ENCODE assay signal across 8 cellular contexts in the genomic region with DNA sequence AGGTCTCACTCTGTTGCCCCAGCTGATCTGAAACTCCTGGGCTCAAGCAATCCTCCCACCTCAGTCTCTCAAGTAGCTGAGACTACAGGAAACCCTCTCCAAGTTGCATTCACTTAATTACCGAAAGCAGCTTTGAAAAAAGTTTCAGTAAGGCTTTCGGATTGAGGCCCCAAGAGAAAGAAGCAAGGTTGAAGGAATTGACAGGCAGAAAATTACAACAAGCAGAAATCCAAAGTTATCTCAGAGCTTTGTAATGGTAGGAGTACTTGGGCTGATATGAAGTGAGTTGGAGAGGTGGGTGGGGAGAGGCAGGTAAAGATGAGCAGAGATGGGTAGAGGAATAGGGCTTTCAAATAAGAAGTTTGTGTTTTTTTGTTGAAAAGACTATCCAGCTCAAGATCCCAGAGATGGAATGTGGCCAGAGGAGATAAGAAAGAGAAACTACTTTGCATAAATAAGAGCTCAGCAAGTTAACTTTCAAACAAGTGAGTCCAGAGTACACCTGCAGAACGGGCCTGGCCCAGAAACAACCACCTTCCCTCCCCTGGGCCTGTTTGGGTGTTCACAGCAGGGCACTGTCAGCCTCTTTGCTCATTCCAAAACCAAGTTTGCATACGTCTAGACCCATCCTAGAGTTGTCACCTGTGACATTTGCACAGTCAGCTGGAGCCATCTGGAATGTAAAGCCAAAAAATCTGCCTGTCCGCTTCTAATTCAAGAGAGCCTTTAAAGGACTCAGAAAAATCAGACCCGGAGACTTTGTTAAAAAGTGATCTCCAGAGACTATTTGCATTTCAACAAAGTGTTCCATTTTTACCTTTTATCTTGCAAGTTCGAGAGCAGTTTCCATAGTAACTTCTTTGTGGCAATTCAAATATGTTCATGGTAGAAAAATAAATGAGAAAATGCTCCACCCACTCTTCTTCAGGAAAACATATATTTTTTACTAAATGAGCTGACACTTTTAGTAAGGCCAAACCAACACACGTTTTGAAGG. TPM values are rescaled to one million over a fixed set of nuclear protein-coding genes. Genes with fewer than 3 reads are reported as not detected.
DNase-seq lines count a peak whose midpoint lies in the region; ATAC-seq lines count a peak whose summit lies in the region.

No MANE protein-coding gene starts in this region.

- H3K14ac ChIP-seq in mesenchymal stem cell (ENCODE audit: low read length in 2 of 2), result no peak overlapping the region

- no peak overlapping the region for H2BK120ac ChIP-seq in mesenchymal stem cell (ENCODE audit: low read depth, low read length)

- H3K36me3 Mint-ChIP-seq in memory B cell, result peaks cover 2% of the 10 kb centered on the region

- WGBS in HUES64, result 68% methylated on average over 8 of the region's 8 CpGs
- WGBS in mesenchymal stem cell, result 80% methylated on average over 7 of the region's 8 CpGs

- no peak overlapping the region for H3K4me3 ChIP-seq in HUES64 (ENCODE audit: low read length)
- no peak overlapping the region for H3K4me3 ChIP-seq in mesenchymal stem cell (ENCODE audit: insufficient read depth in 1 of 2, low read depth in 1 of 2, low read length in 2 of 2)

- H3K27ac ChIP-seq in HUES64 (ENCODE audit: low read depth, low read length), result peak overlapping the region; percentile 8; the same call in 1 of the 2 replicates
- H3K27ac ChIP-seq in mesenchymal stem cell (ENCODE audit: low read length, poor library complexity, severe bottlenecking), result no peak overlapping the region

- H4K8ac ChIP-seq in mesenchymal stem cell (ENCODE audit: low read length), result no peak overlapping the region

- H3K27me3 Mint-ChIP-seq in memory B cell, result no peaks in the 10 kb centered on the region

- no peak overlapping the region for H2AFZ ChIP-seq in mesenchymal stem cell (ENCODE audit: low read depth, low read length)

- no peak overlapping the region for H3K23ac ChIP-seq in mesenchymal stem cell (ENCODE audit: low read length in 2 of 2)

- no peak overlapping the region for H3K18ac ChIP-seq in mesenchymal stem cell (ENCODE audit: low read depth in 1 of 2, low read length in 2 of 2)

- no peak overlapping the region for H2AK5ac ChIP-seq in mesenchymal stem cell (ENCODE audit: low read length, severe bottlenecking)

- H3K4me2 ChIP-seq in mesenchymal stem cell (ENCODE audit: low read length, poor library complexity, severe bottlenecking), result no peak overlapping the region

- no peak overlapping the region for H4K91ac ChIP-seq in mesenchymal stem cell (ENCODE audit: low read length)

- H2BK15ac ChIP-seq in mesenchymal stem cell (ENCODE audit: low read depth, poor library complexity, severe bottlenecking), result no peak overlapping the region

- H3K27me3 ChIP-seq in HUES64 (ENCODE audit: insufficient read depth, low read length) (no peaks in the 10 kb centered on the region), mesenchymal stem cell (ENCODE audit: control insufficient read depth in 1 of 2, insufficient read depth in 1 of 2, low read length in 2 of 2) (no peaks in the 10 kb centered on the region)

- DNase-seq in memory B cell (ENCODE audit: low spot score in 2 of 2) (peak in 1 of 2 donors; percentile 7), NCI-H82 (lab: John Stamatoyannopoulos, UW) (no peak), retina (no peak), mesenchymal stem cell (no peak), NCI-H2029 (lab: John Stamatoyannopoulos, UW) (no peak)

- H3K36me3 ChIP-seq in HUES64 (ENCODE audit: insufficient read depth, low read length) (peaks cover 7% of the 10 kb centered on the region), mesenchymal stem cell (ENCODE audit: control insufficient read depth in 1 of 2, insufficient read depth in 2 of 2, low read depth in 1 of 2, low read length in 2 of 2) (no peaks in the 10 kb centered on the region)

- no peak overlapping the region for H3K9ac ChIP-seq in HUES64 (ENCODE audit: low read depth, low read length)
- H3K9ac ChIP-seq in mesenchymal stem cell (ENCODE audit: low read length), result no peak overlapping the region

- H3K27ac Mint-ChIP-seq in memory B cell, result peak overlapping the region; percentile 13

- no peak overlapping the region for H2BK12ac ChIP-seq in mesenchymal stem cell (ENCODE audit: low read length in 2 of 2)

- H3K4me3 Mint-ChIP-seq in memory B cell, result peak overlapping the region; percentile 63

- no peak overlapping the region for H2BK5ac ChIP-seq in mesenchymal stem cell (ENCODE audit: low read depth, low read length, poor library complexity, severe bottlenecking)

- H3K4me1 ChIP-seq in HUES64 (ENCODE audit: insufficient read depth, low read length) (peaks cover 25% of the 10 kb centered on the region), mesenchymal stem cell (ENCODE audit: control insufficient read depth, insufficient read depth, low read depth, low read length) (peaks cover 2% of the 10 kb centered on the region)

- H3K79me1 ChIP-seq in mesenchymal stem cell (replicated peaks; ENCODE audit: low read length, poor library complexity, severe bottlenecking), result no peaks in the 10 kb centered on the region

- no peaks in the 10 kb centered on the region for H3K9me3 ChIP-seq in HUES64 (ENCODE audit: insufficient read depth, low read depth, low read length)
- no peaks in the 10 kb centered on the region for H3K9me3 ChIP-seq in mesenchymal stem cell (ENCODE audit: control insufficient read depth, low read length)

- H3K4me1 Mint-ChIP-seq in memory B cell, result peaks cover 37% of the 10 kb centered on the region

- peak; percentile 70 for ATAC-seq in GM18867 (IDR thresholded peaks at IDR 0.05; ENCODE audit: unreplicated experiment)
- ATAC-seq in GM21737 (IDR thresholded peaks at IDR 0.05; ENCODE audit: unreplicated experiment), result peak; percentile 57
- ATAC-seq in memory B cell (ENCODE audit: low read depth), result peak; percentile 18

- H3K4ac ChIP-seq in mesenchymal stem cell (ENCODE audit: low read depth in 1 of 2, low read length in 2 of 2), result no peak overlapping the region

- H3K9me3 Mint-ChIP-seq in memory B cell, result no peaks in the 10 kb centered on the region

RNA-seq across cellular contexts. Expression of a gene that starts 2.3 kb away (rescaled TPM):
- polyA plus RNA-seq in HUES64 (2013, experiment 1 of 2), result 66.5 TPM
- polyA plus RNA-seq in HUES64 (2013, experiment 2 of 2), result 61.8 TPM
- polyA plus RNA-seq in mesenchymal stem cell (2013, experiment 1 of 2), result 61.1 TPM
- polyA plus RNA-seq in mesenchymal stem cell (2013, experiment 2 of 2), result 61.0 TPM

Comparison
In these comparisons a context has a peak if more than half of its experiments do, and no peak if none do; other contexts are left out.
1. ATAC-seq: peak in every context shown above with its lines; median percentile 70 in GM18867; 57 in GM21737; 18 in memory B cell.